In genomic region chr3:161305095-161305991, GRCh38 we compare ENCODE assay signal across 10 cellular contexts.
DNase-seq lines count a peak whose midpoint lies in the region; ATAC-seq, FAIRE-seq and TF ChIP-seq lines count a peak whose summit lies in the region.
"Had no signal": no experiment of that assay in that cellular context is flagged by ENCODE, and none has a peak within 500 bp of the region (broad histone marks: within the 10 kb centered on the region; RNA-seq: fewer than 3 reads in every experiment).

No MANE protein-coding gene starts in this region.

- BruUV-seq in PC-9 (replicated peaks; lab: Mats Ljungman, UMichigan), result no TSS peak

- CTCF ChIA-PET in PC-9 (lab: Charles Lee), result interaction anchor here (0.7 kb wide), 1 partner anchor 246 kb away, joined by 3 read pairs; no protein-coding TSS in a partner anchor

- H3K4me3 ChIP-seq in AG09309 (ENCODE audit: control insufficient read depth, low read depth, low read length) (no peak overlapping the region), PC-9 (no peak overlapping the region), foreskin fibroblast (ENCODE audit: low read depth in 1 of 2, low read length in 2 of 2) (no peak overlapping the region), upper lobe of right lung (no peak overlapping the region)

- peak; percentile 75 for FAIRE-seq in GM18507 (lab: Jason Lieb, UNC)
- FAIRE-seq: endometrium had no signal

- H3K79me2 ChIP-seq in PC-9 (ENCODE audit: low read depth), result no peaks in the 10 kb centered on the region

- H3K9me3 ChIP-seq in PC-9 (ENCODE audit: insufficient read depth, low read depth) (0 out of 2 replicates have a peak, but pooled peaks cover 11% of the 10 kb centered on the region), upper lobe of right lung (peaks cover 7% of the 10 kb centered on the region)

- no peaks in the 10 kb centered on the region for H4K20me1 ChIP-seq in PC-9 (ENCODE audit: insufficient read depth)

- H3K27ac ChIP-seq in PC-9, result no peak overlapping the region
- H3K27ac ChIP-seq in upper lobe of right lung, result no peak overlapping the region

- H3K27me3 ChIP-seq in PC-9 (ENCODE audit: insufficient read depth, low read depth) (no peaks in the 10 kb centered on the region), upper lobe of right lung (no peaks in the 10 kb centered on the region)

- no peaks in the 10 kb centered on the region for H3F3A ChIP-seq in PC-9 (ENCODE audit: insufficient read depth, low read depth)

- DNase-seq in AG09309 (ENCODE audit: low read depth), result no peak
- DNase-seq in GM18507 (ENCODE audit: extremely low spot score, insufficient read length, low read depth), result no peak
- DNase-seq in PC-9, result no peak
- peak; percentile 10 to 65 for DNase-seq in foreskin fibroblast
- no peak for DNase-seq in upper lobe of right lung
- DNase-seq in SW 1271 (lab: John Stamatoyannopoulos, UW), result no peak
- no peak for DNase-seq in head of caudate nucleus
- no peak for DNase-seq in NCI-H446 (lab: John Stamatoyannopoulos, UW)
- DNase-seq: stimulated activated naive B cell treated with anti-CD40 and anti-IgM and Interleukin-4, amounts not matched to agents 10 μg/mL and 1 μg/mL and 100 μg/mL, for 72 hours had no signal

- POLR2A ChIA-PET in PC-9 (lab: Charles Lee; ENCODE audit: unreplicated experiment), result no interaction called here

- H3K4me1 ChIP-seq in PC-9 (replicated peaks; ENCODE audit: insufficient read depth) (no peaks in the 10 kb centered on the region), upper lobe of right lung (no peaks in the 10 kb centered on the region)

- H2AFZ ChIP-seq in PC-9, result no peak overlapping the region

- H3K36me3 ChIP-seq in PC-9 (ENCODE audit: low read depth) (no peaks in the 10 kb centered on the region), upper lobe of right lung (no peaks in the 10 kb centered on the region)

- TF ChIP-seq CTCF in AG09309 (IDR thresholded peaks at IDR 0.05; ENCODE audit: control insufficient read depth, insufficient read depth, low read depth, low read length, missing control alignments), result peak; percentile 67
- peak; percentile 91 for TF ChIP-seq CTCF in PC-9 (conservative IDR thresholded peaks at IDR 0.05)
- peak; percentile 67 for TF ChIP-seq CTCF in foreskin fibroblast (IDR thresholded peaks at IDR 0.05; ENCODE audit: low read depth, low read length)
- peak; percentile 61 for TF ChIP-seq CTCF in upper lobe of right lung (IDR thresholded peaks at IDR 0.05)

- no peaks in the 10 kb centered on the region; the same call in 1 of the 2 replicates for H3K9me2 ChIP-seq in PC-9 (ENCODE audit: insufficient read depth)

- no peak overlapping the region for H3K4me2 ChIP-seq in PC-9

- intact Hi-C loops in PC-9 (cut with micrococcal nuclease; ENCODE audit: unreplicated experiment), result loop anchor here (1.0 kb wide), 1 partner anchor 104 kb away; no protein-coding TSS in a partner anchor
- intact Hi-C loops in upper lobe of right lung (cut with DNase I), result no loop called here
- intact Hi-C loops in head of caudate nucleus (cut with DNase I), result no loop called here

- peak; percentile 49 for ATAC-seq in upper lobe of right lung

Comparison
In these comparisons a context has a peak if more than half of its experiments do, and no peak if none do; other contexts are left out.
1. DNase-seq: peak in foreskin fibroblast (2 of 2); none in AG09309 (single experiment), GM18507 (single experiment), PC-9 (0 of 2), upper lobe of right lung (single experiment), SW 1271 (0 of 2), head of caudate nucleus (0 of 42) and NCI-H446 (0 of 2).
2. Peak in every context shown above with its lines, with median percentiles within 50 percentile points of each other: CTCF ChIP-seq.